7 cellular contexts compared by ENCODE assay signal in the genomic region with DNA sequence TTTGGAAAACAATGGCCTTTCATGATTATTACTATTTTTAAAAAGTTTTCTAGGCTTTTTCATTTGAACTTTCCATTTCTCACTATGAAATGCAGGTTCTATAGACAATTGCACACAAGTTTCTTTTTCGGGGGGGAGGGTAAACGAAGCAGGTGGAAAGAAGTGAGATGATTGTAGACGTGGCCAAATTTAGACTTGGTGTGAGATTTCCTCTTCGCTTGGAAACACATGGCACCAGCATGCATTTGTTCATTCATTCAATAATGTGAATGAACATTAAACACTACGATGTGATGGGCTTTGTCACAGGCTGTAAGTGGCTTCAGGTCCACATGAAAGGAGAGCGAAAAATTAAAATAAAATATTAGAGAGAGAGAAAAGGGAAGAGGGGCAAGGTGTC. TPM values are rescaled to one million over a fixed set of nuclear protein-coding genes. Genes with fewer than 3 reads are reported as not detected.
DNase-seq lines count a peak whose midpoint lies in the region; ATAC-seq and TF ChIP-seq lines count a peak whose summit lies in the region.

No MANE protein-coding gene starts in this region.

- peaks cover under 1% of the 10 kb centered on the region for H3K27me3 Mint-ChIP-seq in activated CD8-positive, alpha-beta T cell treated with anti-CD3 and anti-CD28 coated beads for 36 hours

- peaks cover 61% of the 10 kb centered on the region for H3K4me1 Mint-ChIP-seq in activated CD8-positive, alpha-beta T cell treated with anti-CD3 and anti-CD28 coated beads for 36 hours (ENCODE audit: low read depth)

- peaks cover 9% of the 10 kb centered on the region for H3K4me1 ChIP-seq in lower lobe of right lung

- POLR2A ChIA-PET in activated CD8-positive, alpha-beta T cell treated with anti-CD3 and anti-CD28 coated beads for 36 hours (lab: Charles Lee) = no interaction called here

- peak overlapping the region; percentile 100 for H3K27ac Mint-ChIP-seq in activated CD8-positive, alpha-beta T cell treated with anti-CD3 and anti-CD28 coated beads for 36 hours

- intact Hi-C loops in activated CD8-positive, alpha-beta T cell treated with anti-CD3 and anti-CD28 coated beads for 36 hours (cut with micrococcal nuclease) = no loop called here
- intact Hi-C loops in lower lobe of right lung (cut with DNase I) = no loop called here

- H3K36me3 ChIP-seq in lower lobe of right lung = no peaks in the 10 kb centered on the region

- H3K4me3 Mint-ChIP-seq in activated CD8-positive, alpha-beta T cell treated with anti-CD3 and anti-CD28 coated beads for 36 hours = peak overlapping the region; percentile 81

- no peaks in the 10 kb centered on the region for H3K27me3 ChIP-seq in lower lobe of right lung (ENCODE audit: low read depth)

- H3K4me3 ChIP-seq in lower lobe of right lung = peak overlapping the region; percentile 73

- no peaks in the 10 kb centered on the region for H3K9me3 Mint-ChIP-seq in activated CD8-positive, alpha-beta T cell treated with anti-CD3 and anti-CD28 coated beads for 36 hours

- peak; percentile 32 for DNase-seq in activated CD8-positive, alpha-beta T cell treated with anti-CD3 and anti-CD28 coated beads for 36 hours
- DNase-seq in lower lobe of right lung (no peak), NCI-H446 treated with DMSO at 0.1 percent for 48 hours (lab: John Stamatoyannopoulos, UW) (no peak), GF-D8 (lab: John Stamatoyannopoulos, UW) (no peak)
- DNase-seq in activated CD4-positive, CD25-positive, alpha-beta regulatory T cell treated with anti-CD3 and anti-CD28 coated beads, Interleukin-2, amount 50 U/mL, for 72 hours = no peak

- TF ChIP-seq CTCF in activated CD8-positive, alpha-beta T cell treated with anti-CD3 and anti-CD28 coated beads for 36 hours (IDR thresholded peaks at IDR 0.05) = no peak
- no peak for TF ChIP-seq CTCF in lower lobe of right lung (IDR thresholded peaks at IDR 0.05)

- CTCF ChIA-PET in activated CD8-positive, alpha-beta T cell treated with anti-CD3 and anti-CD28 coated beads for 36 hours (lab: Charles Lee) = interaction anchor here (1.1 to 1.7 kb wide), 2 partner anchors 11 to 156 kb away, joined by 3 read pairs; no protein-coding TSS in a partner anchor

- peak; percentile 26 for ATAC-seq in GM18909 (IDR thresholded peaks at IDR 0.05; ENCODE audit: poor library complexity, unreplicated experiment)
- ATAC-seq in HG02678 (IDR thresholded peaks at IDR 0.05; ENCODE audit: unreplicated experiment) = peak; percentile 24
- peak; percentile 5 for ATAC-seq in activated CD8-positive, alpha-beta T cell treated with anti-CD3 and anti-CD28 coated beads for 36 hours
- no peak for ATAC-seq in lower lobe of right lung

- H3K36me3 Mint-ChIP-seq in activated CD8-positive, alpha-beta T cell treated with anti-CD3 and anti-CD28 coated beads for 36 hours (ENCODE audit: low read depth) = no peaks in the 10 kb centered on the region

- H3K27ac ChIP-seq in lower lobe of right lung = peak overlapping the region; percentile 95

- no peaks in the 10 kb centered on the region for H3K9me3 ChIP-seq in lower lobe of right lung

RNA-seq across cellular contexts. Expression of a gene that starts 35.9 kb away (rescaled TPM):
- not detected for total RNA-seq in activated CD8-positive, alpha-beta T cell treated with anti-CD3 and anti-CD28 coated beads for 36 hours
- not detected for total RNA-seq in lower lobe of right lung

Comparison
In these comparisons a context has a peak if more than half of its experiments do, and no peak if none do; other contexts are left out.
1. ATAC-seq: peak in GM18909 (single experiment), HG02678 (single experiment) and activated CD8-positive, alpha-beta T cell treated with anti-CD3 and anti-CD28 coated beads for 36 hours (single experiment); none in lower lobe of right lung (0 of 2).